1 cellular context compared by ENCODE assay signal in the genomic region with DNA sequence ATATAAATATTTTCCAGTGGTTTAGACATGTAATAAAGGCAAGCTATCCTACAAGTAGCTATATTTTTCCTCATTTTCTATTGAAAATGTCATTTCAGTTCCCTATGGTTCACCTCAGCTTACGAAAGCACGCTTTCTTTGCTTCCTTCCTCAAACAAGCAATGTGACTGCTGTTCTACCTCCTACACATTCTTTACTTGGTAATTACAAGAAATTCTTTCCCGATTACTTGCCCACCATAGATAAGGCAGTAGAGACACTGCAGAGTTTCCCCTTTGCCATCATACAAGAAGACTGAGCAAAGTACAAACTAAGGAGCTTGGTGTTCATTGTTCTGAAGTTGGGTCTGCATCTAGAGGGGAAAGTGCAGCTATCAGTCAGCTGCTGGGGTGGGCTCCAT.
TF ChIP-seq lines count a peak whose summit lies in the region.

No MANE protein-coding gene starts in this region.

TF ChIP-seq in WTC11, 78 proteins besides CTCF, POLR2A, EP300 and RAD21 (continued from another document):
- TF ChIP-seq, protein P1, sequence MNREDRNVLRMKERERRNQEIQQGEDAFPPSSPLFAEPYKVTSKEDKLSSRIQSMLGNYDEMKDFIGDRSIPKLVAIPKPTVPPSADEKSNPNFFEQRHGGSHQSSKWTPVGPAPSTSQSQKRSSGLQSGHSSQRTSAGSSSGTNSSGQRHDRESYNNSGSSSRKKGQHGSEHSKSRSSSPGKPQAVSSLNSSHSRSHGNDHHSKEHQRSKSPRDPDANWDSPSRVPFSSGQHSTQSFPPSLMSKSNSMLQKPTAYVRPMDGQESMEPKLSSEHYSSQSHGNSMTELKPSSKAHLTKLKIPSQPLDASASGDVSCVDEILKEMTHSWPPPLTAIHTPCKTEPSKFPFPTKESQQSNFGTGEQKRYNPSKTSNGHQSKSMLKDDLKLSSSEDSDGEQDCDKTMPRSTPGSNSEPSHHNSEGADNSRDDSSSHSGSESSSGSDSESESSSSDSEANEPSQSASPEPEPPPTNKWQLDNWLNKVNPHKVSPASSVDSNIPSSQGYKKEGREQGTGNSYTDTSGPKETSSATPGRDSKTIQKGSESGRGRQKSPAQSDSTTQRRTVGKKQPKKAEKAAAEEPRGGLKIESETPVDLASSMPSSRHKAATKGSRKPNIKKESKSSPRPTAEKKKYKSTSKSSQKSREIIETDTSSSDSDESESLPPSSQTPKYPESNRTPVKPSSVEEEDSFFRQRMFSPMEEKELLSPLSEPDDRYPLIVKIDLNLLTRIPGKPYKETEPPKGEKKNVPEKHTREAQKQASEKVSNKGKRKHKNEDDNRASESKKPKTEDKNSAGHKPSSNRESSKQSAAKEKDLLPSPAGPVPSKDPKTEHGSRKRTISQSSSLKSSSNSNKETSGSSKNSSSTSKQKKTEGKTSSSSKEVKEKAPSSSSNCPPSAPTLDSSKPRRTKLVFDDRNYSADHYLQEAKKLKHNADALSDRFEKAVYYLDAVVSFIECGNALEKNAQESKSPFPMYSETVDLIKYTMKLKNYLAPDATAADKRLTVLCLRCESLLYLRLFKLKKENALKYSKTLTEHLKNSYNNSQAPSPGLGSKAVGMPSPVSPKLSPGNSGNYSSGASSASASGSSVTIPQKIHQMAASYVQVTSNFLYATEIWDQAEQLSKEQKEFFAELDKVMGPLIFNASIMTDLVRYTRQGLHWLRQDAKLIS (CRISPR knock-in tag; IDR thresholded peaks at IDR 0.05; ENCODE audit: borderline replicate concordance) = no peak
- TF ChIP-seq NFATC4 (CRISPR knock-in tag; IDR thresholded peaks at IDR 0.05) (no peak), SP1 (CRISPR knock-in tag; conservative IDR thresholded peaks at IDR 0.05) (no peak)
- TF ChIP-seq, protein P2, sequence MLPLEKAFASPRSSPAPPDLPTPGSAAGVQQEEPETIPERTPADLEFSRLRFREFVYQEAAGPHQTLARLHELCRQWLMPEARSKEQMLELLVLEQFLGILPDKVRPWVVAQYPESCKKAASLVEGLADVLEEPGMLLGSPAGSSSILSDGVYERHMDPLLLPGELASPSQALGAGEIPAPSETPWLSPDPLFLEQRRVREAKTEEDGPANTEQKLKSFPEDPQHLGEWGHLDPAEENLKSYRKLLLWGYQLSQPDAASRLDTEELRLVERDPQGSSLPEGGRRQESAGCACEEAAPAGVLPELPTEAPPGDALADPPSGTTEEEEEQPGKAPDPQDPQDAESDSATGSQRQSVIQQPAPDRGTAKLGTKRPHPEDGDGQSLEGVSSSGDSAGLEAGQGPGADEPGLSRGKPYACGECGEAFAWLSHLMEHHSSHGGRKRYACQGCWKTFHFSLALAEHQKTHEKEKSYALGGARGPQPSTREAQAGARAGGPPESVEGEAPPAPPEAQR (CRISPR knock-in tag; IDR thresholded peaks at IDR 0.05) = no peak
- TF ChIP-seq, protein P3, sequence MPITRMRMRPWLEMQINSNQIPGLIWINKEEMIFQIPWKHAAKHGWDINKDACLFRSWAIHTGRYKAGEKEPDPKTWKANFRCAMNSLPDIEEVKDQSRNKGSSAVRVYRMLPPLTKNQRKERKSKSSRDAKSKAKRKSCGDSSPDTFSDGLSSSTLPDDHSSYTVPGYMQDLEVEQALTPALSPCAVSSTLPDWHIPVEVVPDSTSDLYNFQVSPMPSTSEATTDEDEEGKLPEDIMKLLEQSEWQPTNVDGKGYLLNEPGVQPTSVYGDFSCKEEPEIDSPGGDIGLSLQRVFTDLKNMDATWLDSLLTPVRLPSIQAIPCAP (CRISPR knock-in tag; IDR thresholded peaks at IDR 0.05) = no peak
- TF ChIP-seq, protein P4, sequence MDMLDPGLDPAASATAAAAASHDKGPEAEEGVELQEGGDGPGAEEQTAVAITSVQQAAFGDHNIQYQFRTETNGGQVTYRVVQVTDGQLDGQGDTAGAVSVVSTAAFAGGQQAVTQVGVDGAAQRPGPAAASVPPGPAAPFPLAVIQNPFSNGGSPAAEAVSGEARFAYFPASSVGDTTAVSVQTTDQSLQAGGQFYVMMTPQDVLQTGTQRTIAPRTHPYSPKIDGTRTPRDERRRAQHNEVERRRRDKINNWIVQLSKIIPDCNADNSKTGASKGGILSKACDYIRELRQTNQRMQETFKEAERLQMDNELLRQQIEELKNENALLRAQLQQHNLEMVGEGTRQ (CRISPR knock-in tag; IDR thresholded peaks at IDR 0.05) = no peak
- TF ChIP-seq, protein P5, sequence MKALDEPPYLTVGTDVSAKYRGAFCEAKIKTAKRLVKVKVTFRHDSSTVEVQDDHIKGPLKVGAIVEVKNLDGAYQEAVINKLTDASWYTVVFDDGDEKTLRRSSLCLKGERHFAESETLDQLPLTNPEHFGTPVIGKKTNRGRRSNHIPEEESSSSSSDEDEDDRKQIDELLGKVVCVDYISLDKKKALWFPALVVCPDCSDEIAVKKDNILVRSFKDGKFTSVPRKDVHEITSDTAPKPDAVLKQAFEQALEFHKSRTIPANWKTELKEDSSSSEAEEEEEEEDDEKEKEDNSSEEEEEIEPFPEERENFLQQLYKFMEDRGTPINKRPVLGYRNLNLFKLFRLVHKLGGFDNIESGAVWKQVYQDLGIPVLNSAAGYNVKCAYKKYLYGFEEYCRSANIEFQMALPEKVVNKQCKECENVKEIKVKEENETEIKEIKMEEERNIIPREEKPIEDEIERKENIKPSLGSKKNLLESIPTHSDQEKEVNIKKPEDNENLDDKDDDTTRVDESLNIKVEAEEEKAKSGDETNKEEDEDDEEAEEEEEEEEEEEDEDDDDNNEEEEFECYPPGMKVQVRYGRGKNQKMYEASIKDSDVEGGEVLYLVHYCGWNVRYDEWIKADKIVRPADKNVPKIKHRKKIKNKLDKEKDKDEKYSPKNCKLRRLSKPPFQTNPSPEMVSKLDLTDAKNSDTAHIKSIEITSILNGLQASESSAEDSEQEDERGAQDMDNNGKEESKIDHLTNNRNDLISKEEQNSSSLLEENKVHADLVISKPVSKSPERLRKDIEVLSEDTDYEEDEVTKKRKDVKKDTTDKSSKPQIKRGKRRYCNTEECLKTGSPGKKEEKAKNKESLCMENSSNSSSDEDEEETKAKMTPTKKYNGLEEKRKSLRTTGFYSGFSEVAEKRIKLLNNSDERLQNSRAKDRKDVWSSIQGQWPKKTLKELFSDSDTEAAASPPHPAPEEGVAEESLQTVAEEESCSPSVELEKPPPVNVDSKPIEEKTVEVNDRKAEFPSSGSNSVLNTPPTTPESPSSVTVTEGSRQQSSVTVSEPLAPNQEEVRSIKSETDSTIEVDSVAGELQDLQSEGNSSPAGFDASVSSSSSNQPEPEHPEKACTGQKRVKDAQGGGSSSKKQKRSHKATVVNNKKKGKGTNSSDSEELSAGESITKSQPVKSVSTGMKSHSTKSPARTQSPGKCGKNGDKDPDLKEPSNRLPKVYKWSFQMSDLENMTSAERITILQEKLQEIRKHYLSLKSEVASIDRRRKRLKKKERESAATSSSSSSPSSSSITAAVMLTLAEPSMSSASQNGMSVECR (CRISPR knock-in tag; IDR thresholded peaks at IDR 0.05; ENCODE audit: borderline replicate concordance) = no peak
TF ChIP-seq in WTC11: peak in this region for 0.
